6 cellular contexts compared by ENCODE assay signal in the genomic region with DNA sequence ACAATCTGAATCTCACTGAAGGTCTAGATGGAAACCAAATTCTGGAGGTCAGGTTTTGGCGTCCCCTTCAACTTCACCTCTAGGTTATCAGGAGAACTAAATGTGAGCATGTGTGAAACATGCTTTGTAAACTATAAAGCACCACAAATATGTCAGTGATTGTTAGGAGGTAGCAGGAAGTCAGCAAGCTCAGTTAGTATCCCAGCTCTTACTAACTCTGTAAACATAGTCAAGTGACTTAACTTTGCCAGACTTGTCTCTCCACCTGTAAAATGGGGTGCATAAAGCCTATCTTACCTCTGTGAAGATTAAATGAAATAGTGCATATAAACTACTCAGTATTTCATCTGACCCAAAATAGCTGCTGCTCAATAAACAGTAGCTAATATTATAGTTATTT.
"Had no signal": no experiment of that assay in that cellular context is flagged by ENCODE, and none has a peak within 500 bp of the region (broad histone marks: within the 10 kb centered on the region; RNA-seq: fewer than 3 reads in every experiment).

No MANE protein-coding gene starts in this region.

- H3K27ac ChIP-seq: HL-60 had no signal

- H3K4me3 ChIP-seq: K562 had no signal

- ATAC-seq: HepG2, K562 had no signal

- FAIRE-seq: HepG2, HTR-8/SVneo, K562 had no signal

- DNase-seq: IMR-90, KBM-7 had no signal
